ENCODE assay signal across 7 cellular contexts in genomic region chr9:128703616-128704355, GRCh38. TPM values are rescaled to one million over a fixed set of nuclear protein-coding genes. Genes with fewer than 3 reads are reported as not detected.
DNase-seq lines count a peak whose midpoint lies in the region; ATAC-seq and TF ChIP-seq lines count a peak whose summit lies in the region.
"Had no signal": no experiment of that assay in that cellular context is flagged by ENCODE, and none has a peak within 500 bp of the region (broad histone marks: within the 10 kb centered on the region; RNA-seq: fewer than 3 reads in every experiment).

No MANE protein-coding gene starts in this region.

- peak overlapping the region; percentile 76 to 83 for H3K27ac ChIP-seq in left lung

- intact Hi-C loops in left lung (cut with DNase I): no loop called here

- peaks cover 0 to 18% of the 10 kb centered on the region in 2 donors for H3K36me3 ChIP-seq in left lung
- H3K36me3 ChIP-seq: pancreas had no signal

- H3K4me3 ChIP-seq in AG10803 (ENCODE audit: low read length) (peak overlapping the region; percentile 65), WI38 (ENCODE audit: low read depth, low read length) (peak overlapping the region; percentile 69; the same call in 1 of the 2 replicates), left lung (peak overlapping the region; percentile 80 to 84)

- DNase-seq in AG10803 (ENCODE audit: low read depth) (no peak), left lung (peak in 1 of 2 donors; percentile 79), DMS153 treated with DMSO at 0.1 percent for 48 hours (lab: John Stamatoyannopoulos, UW; ENCODE audit: unreplicated experiment) (no peak), occipital lobe (lab: John Stamatoyannopoulos, UW) (no peak), islet precursor cell (no peak)

- TF ChIP-seq CTCF in AG10803 (conservative IDR thresholded peaks at IDR 0.05; ENCODE audit: low read length) (no peak), WI38 (IDR thresholded peaks at IDR 0.05; ENCODE audit: low read depth, low read length) (no peak), left lung (IDR thresholded peaks at IDR 0.05) (no peak)

- H3K27me3 ChIP-seq in left lung: no peaks in the 10 kb centered on the region
- H3K27me3 ChIP-seq: pancreas had no signal

- H3K4me1 ChIP-seq in left lung: peaks cover 0 to 28% of the 10 kb centered on the region in 2 donors

- ATAC-seq in left lung: peak; percentile 3

- H3K9me3 ChIP-seq in left lung: no peaks in the 10 kb centered on the region
- H3K9me3 ChIP-seq: pancreas had no signal

RNA-seq across cellular contexts. Expression of gene PKN3, which starts 1.5 kb away (rescaled TPM):
- total RNA-seq in left lung (10 to 100 TPM; 11.8 to 15.9 TPM), occipital lobe (0.31 TPM)

RNA-seq across cellular contexts. Expression of gene SET, which starts 14.8 kb away (rescaled TPM):
- total RNA-seq in left lung (100 to 1,000 TPM; 249 to 294 TPM), occipital lobe (849 TPM)

RNA-seq across cellular contexts. Expression of gene ZDHHC12, which starts 20.1 kb away (rescaled TPM):
- 10 to 100 TPM; 42.2 to 48.9 TPM for total RNA-seq in left lung
- total RNA-seq in occipital lobe: 0.94 TPM

RNA-seq across cellular contexts. Expression of gene DYNC2I2, which starts 47.1 kb away (rescaled TPM):
- 10 to 100 TPM; 52.7 to 55.4 TPM for total RNA-seq in left lung
- total RNA-seq in occipital lobe: 32.0 TPM

Comparison
In these comparisons a context has a peak if more than half of its experiments do, and no peak if none do; other contexts are left out.
1. RNA of gene ZDHHC12, which starts 20.1 kb away (total RNA-seq): 42.2 to 48.9 TPM in left lung; 0.94 TPM in occipital lobe (single experiment); every median in the first group is over 10 times any median in the second.
2. Peak in every context shown above with its lines, with median percentiles within 50 percentile points of each other: H3K4me3 ChIP-seq.